ENCODE assay signal across 10 cellular contexts in genomic region chr3:42079701-42080323, GRCh38. TPM values are rescaled to one million over a fixed set of nuclear protein-coding genes. Genes with fewer than 3 reads are reported as not detected.
DNase-seq lines count a peak whose midpoint lies in the region; ATAC-seq lines count a peak whose summit lies in the region.
"Had no signal": no experiment of that assay in that cellular context is flagged by ENCODE, and none has a peak within 500 bp of the region (broad histone marks: within the 10 kb centered on the region; RNA-seq: fewer than 3 reads in every experiment).

No MANE protein-coding gene starts in this region.

- no peaks in the 10 kb centered on the region for H3K36me3 ChIP-seq in stomach smooth muscle (ENCODE audit: control insufficient read depth in 2 of 2, insufficient read depth in 2 of 2, low read length in 2 of 2)

- no peaks in the 10 kb centered on the region for H3K27me3 Mint-ChIP-seq in activated CD4-positive, alpha-beta T cell treated with anti-CD3 and anti-CD28 coated beads, Interleukin-2, amount 10 ng/mL, durations not matched to agents 24 days and 14 days
- H3K27me3 Mint-ChIP-seq in activated T-helper 1 cell treated with anti-CD3 and anti-CD28 coated beads, Interleukin-12 subunit alpha, Interleukin-12 subunit beta, Interleukin-2, Interleukin-4 antibody, amounts not matched to agents 30 ng/mL and 10 ng/mL and 1 ng/mL, durations not matched to agents 14 hours and 24 hours and 36 hours (ENCODE audit: insufficient read depth) = no peaks in the 10 kb centered on the region

- H3K27ac Mint-ChIP-seq in activated CD4-positive, alpha-beta T cell treated with anti-CD3 and anti-CD28 coated beads, Interleukin-2, amount 10 ng/mL, durations not matched to agents 24 days and 14 days = peak overlapping the region; percentile 60
- peak overlapping the region; percentile 6 for H3K27ac Mint-ChIP-seq in activated T-helper 1 cell treated with anti-CD3 and anti-CD28 coated beads, Interleukin-12 subunit alpha, Interleukin-12 subunit beta, Interleukin-2, Interleukin-4 antibody, amounts not matched to agents 30 ng/mL and 10 ng/mL and 1 ng/mL, durations not matched to agents 14 hours and 24 hours and 36 hours

- H3K9me3 Mint-ChIP-seq in activated CD4-positive, alpha-beta T cell treated with anti-CD3 and anti-CD28 coated beads, Interleukin-2, amount 10 ng/mL, durations not matched to agents 24 days and 14 days = peaks cover 4% of the 10 kb centered on the region
- H3K9me3 Mint-ChIP-seq in activated T-helper 1 cell treated with anti-CD3 and anti-CD28 coated beads, Interleukin-12 subunit alpha, Interleukin-12 subunit beta, Interleukin-2, Interleukin-4 antibody, amounts not matched to agents 30 ng/mL and 10 ng/mL and 1 ng/mL, durations not matched to agents 14 hours and 24 hours and 36 hours = peaks cover 9% of the 10 kb centered on the region

- peaks cover 43% of the 10 kb centered on the region for H3K4me1 ChIP-seq in stomach smooth muscle (ENCODE audit: control insufficient read depth, insufficient read depth, low read length)

- peak overlapping the region; percentile 29 to 51 for H3K9ac ChIP-seq in stomach smooth muscle (ENCODE audit: low read length in 2 of 2)

- H3K9me3 ChIP-seq in stomach smooth muscle (ENCODE audit: control insufficient read depth in 2 of 2, low read length in 2 of 2) = no peaks in the 10 kb centered on the region

- no peak overlapping the region for H3K4me3 Mint-ChIP-seq in activated CD4-positive, alpha-beta T cell treated with anti-CD3 and anti-CD28 coated beads, Interleukin-2, amount 10 ng/mL, durations not matched to agents 24 days and 14 days
- peak overlapping the region; percentile 15 for H3K4me3 Mint-ChIP-seq in activated T-helper 1 cell treated with anti-CD3 and anti-CD28 coated beads, Interleukin-12 subunit alpha, Interleukin-12 subunit beta, Interleukin-2, Interleukin-4 antibody, amounts not matched to agents 30 ng/mL and 10 ng/mL and 1 ng/mL, durations not matched to agents 14 hours and 24 hours and 36 hours

- intact Hi-C loops in activated CD4-positive, alpha-beta T cell treated with anti-CD3 and anti-CD28 coated beads, Interleukin-2, amount 10 ng/mL, durations not matched to agents 24 days and 14 days (cut with micrococcal nuclease) = loop anchor here (1.0 to 5.0 kb wide), 2 partner anchors 33 to 66 kb away; no protein-coding TSS in a partner anchor
- intact Hi-C loops in activated T-helper 1 cell treated with anti-CD3 and anti-CD28 coated beads, Interleukin-12 subunit alpha, Interleukin-12 subunit beta, Interleukin-2, Interleukin-4 antibody, amounts not matched to agents 30 ng/mL and 10 ng/mL and 1 ng/mL, durations not matched to agents 14 hours and 24 hours and 36 hours (cut with micrococcal nuclease) = loop anchor here (1.0 to 5.0 kb wide), 4 partner anchors 13 to 243 kb away; partner anchors contain the start of gene ULK4
- intact Hi-C loops in left colon (cut with DNase I, micrococcal nuclease) = loop anchor here in 1 of 2 donors (10.0 kb wide), 1 partner anchor 65 kb away; no protein-coding TSS in a partner anchor

- H3K4me1 Mint-ChIP-seq in activated CD4-positive, alpha-beta T cell treated with anti-CD3 and anti-CD28 coated beads, Interleukin-2, amount 10 ng/mL, durations not matched to agents 24 days and 14 days = peaks cover 35% of the 10 kb centered on the region
- peaks cover 48% of the 10 kb centered on the region for H3K4me1 Mint-ChIP-seq in activated T-helper 1 cell treated with anti-CD3 and anti-CD28 coated beads, Interleukin-12 subunit alpha, Interleukin-12 subunit beta, Interleukin-2, Interleukin-4 antibody, amounts not matched to agents 30 ng/mL and 10 ng/mL and 1 ng/mL, durations not matched to agents 14 hours and 24 hours and 36 hours (ENCODE audit: low read depth)

- no peaks in the 10 kb centered on the region for H3K27me3 ChIP-seq in stomach smooth muscle (ENCODE audit: control insufficient read depth in 1 of 2, insufficient read depth in 2 of 2, low read length in 2 of 2)

- H3K36me3 Mint-ChIP-seq in activated CD4-positive, alpha-beta T cell treated with anti-CD3 and anti-CD28 coated beads, Interleukin-2, amount 10 ng/mL, durations not matched to agents 24 days and 14 days (ENCODE audit: low read depth) = peaks cover 2% of the 10 kb centered on the region
- H3K36me3 Mint-ChIP-seq in activated T-helper 1 cell treated with anti-CD3 and anti-CD28 coated beads, Interleukin-12 subunit alpha, Interleukin-12 subunit beta, Interleukin-2, Interleukin-4 antibody, amounts not matched to agents 30 ng/mL and 10 ng/mL and 1 ng/mL, durations not matched to agents 14 hours and 24 hours and 36 hours (ENCODE audit: low read depth) = peaks cover 6% of the 10 kb centered on the region

- H3K4me3 ChIP-seq in stomach smooth muscle (ENCODE audit: low read length in 2 of 2) = peak overlapping the region in 1 of 2 donors; percentile 29

- ATAC-seq in left colon (peak; percentile 82), HG03442 (IDR thresholded peaks at IDR 0.05; ENCODE audit: unreplicated experiment) (no peak), GM21447 (IDR thresholded peaks at IDR 0.05; ENCODE audit: unreplicated experiment) (no peak), HG02763 (IDR thresholded peaks at IDR 0.05; ENCODE audit: unreplicated experiment) (no peak)

- DNase-seq in activated CD4-positive, alpha-beta T cell treated with anti-CD3 and anti-CD28 coated beads, Interleukin-2, amount 10 ng/mL, durations not matched to agents 24 days and 14 days = no peak
- DNase-seq in activated CD4-positive, alpha-beta T cell treated with anti-CD3 and anti-CD28 coated beads, Interleukin-2, amount 50 U/mL, for 48 hours = no peak
- no peak for DNase-seq in activated T-helper 1 cell treated with anti-CD3 and anti-CD28 coated beads, Interleukin-12 subunit alpha, Interleukin-12 subunit beta, Interleukin-2, Interleukin-4 antibody, amounts not matched to agents 30 ng/mL and 10 ng/mL and 1 ng/mL, durations not matched to agents 14 hours and 24 hours and 36 hours (ENCODE audit: low spot score)
- no peak for DNase-seq in left colon
- DNase-seq: activated CD4-positive, CD25-positive, alpha-beta regulatory T cell treated with anti-CD3 and anti-CD28 coated beads, Interleukin-2, amount 50 U/mL, for 72 hours; NCI-H2081 treated with DMSO at 0.1 percent for 48 hours had no signal

- peak overlapping the region; percentile 90 for H3K27ac ChIP-seq in stomach smooth muscle (ENCODE audit: low read length)

RNA-seq across cellular contexts. Expression of gene TRAK1, which starts 11.3 kb away (rescaled TPM):
- total RNA-seq in activated CD4-positive, alpha-beta T cell treated with anti-CD3 and anti-CD28 coated beads, Interleukin-2, amount 10 ng/mL, durations not matched to agents 24 days and 14 days = 35.4 and 35.9 TPM in 2 replicates
- total RNA-seq in activated T-helper 1 cell treated with anti-CD3 and anti-CD28 coated beads, Interleukin-12 subunit alpha, Interleukin-12 subunit beta, Interleukin-2, Interleukin-4 antibody, amounts not matched to agents 30 ng/mL and 10 ng/mL and 1 ng/mL, durations not matched to agents 14 hours and 24 hours and 36 hours = 32.6 and 33.8 TPM in 2 replicates
- 10 to 100 TPM; 81.2 to 91.6 TPM for total RNA-seq in left colon
